In genomic region chr1:27915082-27915575, GRCh38 we compare ENCODE assay signal across 8 cellular contexts. TPM values are rescaled to one million over a fixed set of nuclear protein-coding genes. Genes with fewer than 3 reads are reported as not detected.
DNase-seq lines count a peak whose midpoint lies in the region; ATAC-seq and TF ChIP-seq lines count a peak whose summit lies in the region.

No MANE protein-coding gene starts in this region.

- no peak for TF ChIP-seq EP300 in ovary (IDR thresholded peaks at IDR 0.05)

- peak overlapping the region; percentile 99 to 100 (median 100) for H3K27ac Mint-ChIP-seq in CD4-positive, CD25-positive, alpha-beta regulatory T cell

- intact Hi-C loops in dorsolateral prefrontal cortex (cut with DNase I) (no loop called here), ovary (cut with DNase I) (no loop called here)

- ATAC-seq in CD4-positive, CD25-positive, alpha-beta regulatory T cell (ENCODE audit: low read depth in 2 of 2): no peak

- no peaks in the 10 kb centered on the region for H3K27me3 ChIP-seq in CD4-positive, CD25-positive, alpha-beta regulatory T cell (ENCODE audit: control insufficient read depth, insufficient read depth, low read length)
- no peaks in the 10 kb centered on the region for H3K27me3 ChIP-seq in Karpas-422 (ENCODE audit: low read length)
- H3K27me3 ChIP-seq in dorsolateral prefrontal cortex: no peaks in the 10 kb centered on the region
- no peaks in the 10 kb centered on the region for H3K27me3 ChIP-seq in ovary

- peaks cover 13% of the 10 kb centered on the region for H3K36me3 Mint-ChIP-seq in CD4-positive, CD25-positive, alpha-beta regulatory T cell

- peaks cover 12% of the 10 kb centered on the region for H3K4me1 ChIP-seq in CD4-positive, CD25-positive, alpha-beta regulatory T cell (ENCODE audit: control insufficient read depth, insufficient read depth, low read length, poor library complexity, severe bottlenecking)
- H3K4me1 ChIP-seq in Karpas-422 (ENCODE audit: low read length): peaks cover 11% of the 10 kb centered on the region; the same call in 1 of the 2 replicates
- no peaks in the 10 kb centered on the region for H3K4me1 ChIP-seq in ovary (ENCODE audit: insufficient read depth)

- peaks cover 40% of the 10 kb centered on the region for H3K79me2 ChIP-seq in Karpas-422 (ENCODE audit: low read length)

- peak overlapping the region; percentile 93 for H3K27ac ChIP-seq in CD4-positive, CD25-positive, alpha-beta regulatory T cell (ENCODE audit: insufficient read depth, low read length, poor library complexity, severe bottlenecking)
- H3K27ac ChIP-seq in Karpas-422 (ENCODE audit: low read length) (no peak overlapping the region), dorsolateral prefrontal cortex (peak overlapping the region in 57 of 59 donors; percentile 19 to 93 (median 79)), ovary (peak overlapping the region in 1 of 2 donors; percentile 68)

- WGBS in ovary, 3 donors: 55 to 62% (median 57%) methylated on average over 7 of the region's 7 CpGs

- H3K9me3 Mint-ChIP-seq in CD4-positive, CD25-positive, alpha-beta regulatory T cell: peaks cover 0 to 2% (median 0%) of the 10 kb centered on the region in 7 donors

- no peak for TF ChIP-seq POLR2A in ovary (IDR thresholded peaks at IDR 0.05)

- peak overlapping the region in 3 of 4 donors; percentile 94 to 100 (median 100) for H3K4me3 Mint-ChIP-seq in CD4-positive, CD25-positive, alpha-beta regulatory T cell

- no peaks in the 10 kb centered on the region for H3K9me3 ChIP-seq in CD4-positive, CD25-positive, alpha-beta regulatory T cell (ENCODE audit: control insufficient read depth in 2 of 2, low read length in 2 of 2)
- no peaks in the 10 kb centered on the region for H3K9me3 ChIP-seq in Karpas-422 (ENCODE audit: low read length)
- H3K9me3 ChIP-seq in ovary: no peaks in the 10 kb centered on the region

- no peak overlapping the region for H3K4me2 ChIP-seq in Karpas-422 (ENCODE audit: low read depth, low read length, poor library complexity, severe bottlenecking)

- H3K9ac ChIP-seq in Karpas-422 (ENCODE audit: low read length): no peak overlapping the region

- H3K9me2 ChIP-seq in Karpas-422 (replicated peaks; ENCODE audit: insufficient read depth, low read length): no peaks in the 10 kb centered on the region

- peaks cover 0 to 32% (median 21%) of the 10 kb centered on the region in 4 donors for H3K4me1 Mint-ChIP-seq in CD4-positive, CD25-positive, alpha-beta regulatory T cell

- H4K20me1 ChIP-seq in Karpas-422 (ENCODE audit: insufficient read depth, low read depth, low read length): no peaks in the 10 kb centered on the region

- peak overlapping the region; percentile 90 for H2AFZ ChIP-seq in Karpas-422 (ENCODE audit: low read length)

- H3K36me3 ChIP-seq in CD4-positive, CD25-positive, alpha-beta regulatory T cell (ENCODE audit: control insufficient read depth, insufficient read depth, low read length): peaks cover 17% of the 10 kb centered on the region
- H3K36me3 ChIP-seq in Karpas-422 (ENCODE audit: insufficient read depth, low read length) (peaks cover 13% of the 10 kb centered on the region; the same call in 1 of the 2 replicates), ovary (no peaks in the 10 kb centered on the region)

- peaks cover 19% of the 10 kb centered on the region for H3K27me3 Mint-ChIP-seq in CD4-positive, CD25-positive, alpha-beta regulatory T cell

- TF ChIP-seq CTCF in dorsolateral prefrontal cortex (IDR thresholded peaks at IDR 0.05 in 54 of 56, conservative IDR thresholded peaks at IDR 0.05 in 2 of 56; ENCODE audit: low read depth in 1 of 56, partially characterized antibody in 56 of 56) (no peak), ovary (IDR thresholded peaks at IDR 0.05) (no peak)

- peak overlapping the region; percentile 43 for H3K4me3 ChIP-seq in CD4-positive, CD25-positive, alpha-beta regulatory T cell (ENCODE audit: low read depth, low read length)
- H3K4me3 ChIP-seq in Karpas-422 (ENCODE audit: low read length): no peak overlapping the region
- H3K4me3 ChIP-seq in dorsolateral prefrontal cortex: peak overlapping the region; percentile 70 to 100 (median 89)
- peak overlapping the region; percentile 13 for H3K4me3 ChIP-seq in ovary

- no peak for DNase-seq in CD4-positive, CD25-positive, alpha-beta regulatory T cell
- no peak for DNase-seq in Karpas-422
- DNase-seq in dorsolateral prefrontal cortex: no peak
- no peak for DNase-seq in ovary
- no peak for DNase-seq in NCI-H2171 treated with DMSO at 0.1 percent for 48 hours (lab: John Stamatoyannopoulos, UW)
- DNase-seq in ecto neural progenitor cell (ENCODE audit: low spot score): no peak
- no peak for DNase-seq in GF-D8 (lab: John Stamatoyannopoulos, UW)
- no peak for DNase-seq in SIG-M5 treated with dmso at 0.1 percent for 504 hours (lab: John Stamatoyannopoulos, UW; ENCODE audit: unreplicated experiment)

RNA-seq across cellular contexts. Expression of gene RPA2, which starts 0.8 kb away (rescaled TPM):
- total RNA-seq in CD4-positive, CD25-positive, alpha-beta regulatory T cell: 36.6 TPM
- 100 to 1,000 TPM; 199 to 237 (median 206) TPM for polyA plus RNA-seq in CD4-positive, CD25-positive, alpha-beta regulatory T cell
- 67.0 and 72.5 TPM in 2 replicates for total RNA-seq in Karpas-422 (2014; rRNA removed; shearing (Covaris generic); ENCODE audit: low replicate concordance)
- total RNA-seq in dorsolateral prefrontal cortex: 10 to 100 TPM; 22.6 to 58.6 (median 33.9) TPM
- 10 to 100 TPM; 24.8 to 54.6 (median 36.6) TPM for total RNA-seq in ovary
- polyA plus RNA-seq in ovary: 10 to 100 TPM; 44.3 to 93.1 TPM

RNA-seq across cellular contexts. Expression of gene SMPDL3B, which starts 19.7 kb away (rescaled TPM):
- 0.32 TPM for total RNA-seq in CD4-positive, CD25-positive, alpha-beta regulatory T cell
- under 1 TPM in 2 of 4 donors, not detected in 2; 0.24 to 0.50 TPM for polyA plus RNA-seq in CD4-positive, CD25-positive, alpha-beta regulatory T cell
- 0.36 TPM in 1 of 2 replicates, not detected in the other for total RNA-seq in Karpas-422 (2014; rRNA removed; shearing (Covaris generic); ENCODE audit: low replicate concordance)
- 1 to 10 TPM in 57 of 120 experiments, under 1 TPM in 60, not detected in 3; 0.28 to 2.8 (median 0.98) TPM for total RNA-seq in dorsolateral prefrontal cortex
- total RNA-seq in ovary: 10 to 100 TPM in 1 of 7 donors, 1 to 10 TPM in 1, under 1 TPM in 3, not detected in 2; 0.40 to 21.1 (median 0.77) TPM
- polyA plus RNA-seq in ovary: under 1 TPM; 0.23 to 0.32 TPM

RNA-seq across cellular contexts. Expression of gene THEMIS2, which starts 42.8 kb away (rescaled TPM):
- 57.1 TPM for total RNA-seq in CD4-positive, CD25-positive, alpha-beta regulatory T cell
- polyA plus RNA-seq in CD4-positive, CD25-positive, alpha-beta regulatory T cell: 10 to 100 TPM; 37.9 to 69.9 (median 60.5) TPM
- total RNA-seq in Karpas-422 (2014; rRNA removed; shearing (Covaris generic); ENCODE audit: low replicate concordance): 8.7 and 9.2 TPM in 2 replicates
- total RNA-seq in dorsolateral prefrontal cortex (10 to 100 TPM in 119 of 120 experiments, 1 to 10 TPM in 1; 9.2 to 62.4 (median 20.7) TPM), ovary (10 to 100 TPM in 2 of 7 donors, 1 to 10 TPM in 5; 2.7 to 14.0 (median 7.8) TPM)
- polyA plus RNA-seq in ovary: 10 to 100 TPM in 1 of 2 donors, 1 to 10 TPM in 1; 3.9 to 16.9 TPM

RNA-seq across cellular contexts. Expression of gene XKR8, which starts 44.6 kb away (rescaled TPM):
- 9.1 TPM for total RNA-seq in CD4-positive, CD25-positive, alpha-beta regulatory T cell
- 10 to 100 TPM; 10.3 to 20.3 (median 17.9) TPM for polyA plus RNA-seq in CD4-positive, CD25-positive, alpha-beta regulatory T cell
- 2.0 and 4.6 TPM in 2 replicates for total RNA-seq in Karpas-422 (2014; rRNA removed; shearing (Covaris generic); ENCODE audit: low replicate concordance)
- total RNA-seq in dorsolateral prefrontal cortex: 10 to 100 TPM in 7 of 120 experiments, 1 to 10 TPM in 113; 2.3 to 13.1 (median 5.5) TPM
- 1 to 10 TPM; 3.9 to 6.1 (median 5.3) TPM for total RNA-seq in ovary
- polyA plus RNA-seq in ovary: 1 to 10 TPM; 4.7 to 6.0 TPM
